11 cellular contexts compared by ENCODE assay signal in genomic region chr14:64717870-64718269, GRCh38. TPM values are rescaled to one million over a fixed set of nuclear protein-coding genes. Genes with fewer than 3 reads are reported as not detected.
DNase-seq lines count a peak whose midpoint lies in the region; ATAC-seq and TF ChIP-seq lines count a peak whose summit lies in the region.
"Had no signal": no experiment of that assay in that cellular context is flagged by ENCODE, and none has a peak within 500 bp of the region (broad histone marks: within the 10 kb centered on the region; RNA-seq: fewer than 3 reads in every experiment).

No MANE protein-coding gene starts in this region.

- H3K4me3 Mint-ChIP-seq in endodermal cell, result peak overlapping the region; percentile 50
- H3K4me3 Mint-ChIP-seq in natural killer cell, result peak overlapping the region; percentile 81
- H3K4me3 Mint-ChIP-seq: activated T-cell treated with anti-CD3 and anti-CD28 coated beads, Interleukin-2, amount 50 U/mL, for 4 hours had no signal

- H3K27me3 ChIP-seq in endodermal cell (ENCODE audit: control insufficient read depth, insufficient read depth, low read length, poor library complexity, severe bottlenecking), result no peaks in the 10 kb centered on the region

- 83 to 84% methylated on average over 6 of the region's 6 CpGs for WGBS in endodermal cell (ENCODE audit: insufficient coverage in 1 of 2, insufficient read length in 1 of 2), 2 experiments

- H3K9me3 Mint-ChIP-seq in endodermal cell (peaks cover 16% of the 10 kb centered on the region), natural killer cell (peaks cover 0 to 3% of the 10 kb centered on the region in 2 donors)

- intact Hi-C loops in Right ventricle myocardium superior (cut with DNase I), result no loop called here
- intact Hi-C loops in Right ventricle myocardium inferior (cut with DNase I), result no loop called here
- intact Hi-C loops in natural killer cell (cut with micrococcal nuclease), result loop anchor here (1.0 kb wide), 1 partner anchor 9 kb away; no protein-coding TSS in a partner anchor

- H3K4me1 ChIP-seq in endodermal cell (ENCODE audit: control insufficient read depth, insufficient read depth, low read length), result peaks cover 26% of the 10 kb centered on the region

- no peak for TF ChIP-seq CTCF in endodermal cell (conservative IDR thresholded peaks at IDR 0.05)
- no peak for TF ChIP-seq CTCF in natural killer cell (IDR thresholded peaks at IDR 0.05)

- H3K27ac Mint-ChIP-seq in endodermal cell (peak overlapping the region; percentile 59), natural killer cell (peak overlapping the region; percentile 76 to 86)

- ATAC-seq in Right ventricle myocardium superior (ENCODE audit: poor library complexity), result peak; percentile 24
- ATAC-seq in Right ventricle myocardium inferior, result no peak
- peak in 1 of 3 donors; percentile 41 for ATAC-seq in natural killer cell

- peaks cover 11% of the 10 kb centered on the region for H3K27me3 Mint-ChIP-seq in endodermal cell (ENCODE audit: insufficient read depth)
- no peaks in the 10 kb centered on the region for H3K27me3 Mint-ChIP-seq in natural killer cell (ENCODE audit: low read depth in 2 of 2)

- no peak overlapping the region for H3K4me3 ChIP-seq in endodermal cell (ENCODE audit: low read length)

- H3K9me3 ChIP-seq in endodermal cell (ENCODE audit: control insufficient read depth, low read length), result peaks cover 16% of the 10 kb centered on the region

- DNase-seq in Right ventricle myocardium superior (no peak), Right ventricle myocardium inferior (ENCODE audit: missing footprints) (no peak), endodermal cell (peak; percentile 41), natural killer cell (no peak), amniotic stem cell (lab: John Stamatoyannopoulos, UW) (no peak), NCI-H748 (lab: John Stamatoyannopoulos, UW; ENCODE audit: unreplicated experiment) (no peak), NCI-H1417 (lab: John Stamatoyannopoulos, UW) (no peak)
- DNase-seq in stimulated activated CD4-positive, alpha-beta T cell treated with anti-CD3 and anti-CD28 coated beads, Interleukin-2, amount 100 ng/mL, for 48 hours, result no peak
- DNase-seq: activated T-cell treated with anti-CD3 and anti-CD28 coated beads, Interleukin-2, amount 50 U/mL, for 4 hours; retina had no signal

- peaks cover 64% of the 10 kb centered on the region for H3K4me1 Mint-ChIP-seq in endodermal cell
- H3K4me1 Mint-ChIP-seq in natural killer cell, result peaks cover 96 to 98% of the 10 kb centered on the region in 2 donors

- no peak overlapping the region for H3K27ac ChIP-seq in endodermal cell (ENCODE audit: low read depth, low read length)

- H3K36me3 Mint-ChIP-seq in endodermal cell (ENCODE audit: low read depth), result peaks cover 14% of the 10 kb centered on the region
- peaks cover 15% of the 10 kb centered on the region for H3K36me3 Mint-ChIP-seq in natural killer cell

- no peaks in the 10 kb centered on the region for H3K36me3 ChIP-seq in endodermal cell (ENCODE audit: control insufficient read depth, insufficient read depth, low read length)

- no peak overlapping the region for H3K9ac ChIP-seq in endodermal cell (ENCODE audit: extremely low read depth, low read length, poor library complexity, severe bottlenecking)

RNA-seq across cellular contexts. Expression of gene PLEKHG3, which starts 13.6 kb away (rescaled TPM):
- total RNA-seq in Right ventricle myocardium superior, result 16.6 TPM
- total RNA-seq in Right ventricle myocardium inferior, result 19.6 TPM
- 10 to 100 TPM; 31.7 to 52.6 TPM for total RNA-seq in endodermal cell
- polyA plus RNA-seq in endodermal cell (2013, experiment 1 of 2), result 35.6 TPM
- polyA plus RNA-seq in endodermal cell (2013, experiment 2 of 2), result 30.8 TPM
- 100 to 1,000 TPM; 184 to 285 (median 225) TPM for total RNA-seq in natural killer cell
- total RNA-seq: OCI-LY7 had no signal
